ENCODE assay signal across 2 cellular contexts in the genomic region with DNA sequence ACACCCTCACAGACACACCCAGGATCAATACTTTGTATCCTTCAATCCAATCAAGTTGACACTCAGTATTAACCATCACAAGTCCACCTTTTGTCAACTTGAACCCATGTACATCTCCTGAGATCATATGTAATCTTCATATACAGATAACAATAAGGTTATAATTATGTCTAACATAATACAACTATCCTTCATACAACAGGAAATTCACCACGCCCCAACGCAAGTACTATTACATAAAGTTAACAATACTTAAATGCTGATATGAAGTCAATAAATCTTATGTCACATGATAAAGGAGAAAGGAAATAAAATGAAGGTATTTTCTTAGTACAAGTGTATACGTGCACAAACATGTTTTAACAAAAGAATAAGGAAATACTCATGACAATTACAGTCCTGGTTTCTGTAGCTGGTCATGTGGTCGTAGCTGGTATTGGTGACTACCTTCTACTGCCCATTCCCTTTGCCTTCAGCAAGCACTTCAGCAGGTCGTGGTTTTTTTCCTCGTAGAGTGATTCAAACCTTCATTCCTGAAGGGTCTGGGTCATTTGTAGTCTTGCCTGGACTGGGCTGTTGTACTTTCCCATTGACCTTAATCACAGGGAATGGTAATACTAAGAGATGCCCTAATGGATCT. TPM values are rescaled to one million over a fixed set of nuclear protein-coding genes. Genes with fewer than 3 reads are reported as not detected.
"Had no signal": no experiment of that assay in that cellular context is flagged by ENCODE, and none has a peak within 500 bp of the region (broad histone marks: within the 10 kb centered on the region; RNA-seq: fewer than 3 reads in every experiment).

No MANE protein-coding gene starts in this region.

RNA-seq across cellular contexts. Expression of a gene that starts 11.2 kb away (rescaled TPM):
- total RNA-seq: OCI-LY7, SK-MEL-5 had no signal
